ENCODE assay signal across 12 cellular contexts in the genomic region with DNA sequence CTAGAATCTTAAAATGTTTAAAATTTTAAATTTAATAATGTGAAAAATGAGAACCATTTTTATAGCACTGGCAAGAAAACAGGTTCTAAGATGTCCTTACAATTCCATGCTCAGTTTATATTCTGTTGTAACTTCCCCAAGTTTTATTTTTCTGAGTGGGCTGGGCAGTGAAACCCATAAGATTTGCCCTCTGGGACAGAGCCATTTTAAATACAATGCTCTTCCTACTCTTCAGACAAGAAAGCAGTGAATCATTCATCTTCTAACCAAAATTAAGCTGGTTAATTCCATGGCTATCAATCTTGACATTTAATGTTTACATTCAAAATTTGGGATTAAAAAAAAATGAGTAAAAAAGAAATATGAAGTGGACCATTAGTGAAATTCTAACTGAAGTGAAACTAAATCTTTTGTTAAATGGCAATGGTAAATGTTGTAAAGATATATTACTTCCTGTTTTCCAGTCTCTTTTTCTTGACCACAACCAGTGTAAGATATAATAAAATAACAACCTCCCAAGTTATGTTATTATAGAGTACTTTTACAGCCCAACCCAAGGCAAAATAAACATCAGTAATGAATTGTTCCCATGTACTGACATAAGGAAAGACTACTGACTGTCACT. TPM values are rescaled to one million over a fixed set of nuclear protein-coding genes. Genes with fewer than 3 reads are reported as not detected.
DNase-seq lines count a peak whose midpoint lies in the region; ATAC-seq, FAIRE-seq and TF ChIP-seq lines count a peak whose summit lies in the region.
"Had no signal": no experiment of that assay in that cellular context is flagged by ENCODE, and none has a peak within 500 bp of the region (broad histone marks: within the 10 kb centered on the region; RNA-seq: fewer than 3 reads in every experiment).

No MANE protein-coding gene starts in this region.

- H3K27ac Mint-ChIP-seq in type B pancreatic cell, result peak overlapping the region; percentile 64
- H3K27ac Mint-ChIP-seq: stimulated activated naive B cell treated with anti-CD40 and anti-IgM and Interleukin-4, amounts not matched to agents 10 μg/mL and 1 μg/mL and 100 μg/mL, for 72 hours had no signal

- no peaks in the 10 kb centered on the region for H3K9me3 Mint-ChIP-seq in type B pancreatic cell

- peaks cover 28% of the 10 kb centered on the region for H3K4me1 Mint-ChIP-seq in type B pancreatic cell (ENCODE audit: unreplicated experiment)

- no peaks in the 10 kb centered on the region for H4K20me1 ChIP-seq in mammary epithelial cell (ENCODE audit: insufficient read depth, low read length)

- no peaks in the 10 kb centered on the region for H3K79me2 ChIP-seq in mammary epithelial cell (ENCODE audit: insufficient read depth, low read length)

- H3K4me3 ChIP-seq in mammary epithelial cell (replicated peaks in 1 of 3; ENCODE audit: insufficient read depth in 1 of 3, low read depth in 2 of 3, low read length in 3 of 3) (no peak overlapping the region), small intestine (ENCODE audit: low read depth in 1 of 2, low read length in 2 of 2) (no peak overlapping the region)
- H3K4me3 ChIP-seq: SJSA1 had no signal

- no peak overlapping the region for H3K9ac ChIP-seq in mammary epithelial cell (ENCODE audit: insufficient read depth, low read length)

- no peak overlapping the region for H2AFZ ChIP-seq in mammary epithelial cell (ENCODE audit: low read depth, low read length)

- H3K27me3 Mint-ChIP-seq in type B pancreatic cell, result peaks cover 3% of the 10 kb centered on the region

- TSS peak; percentile 41 for BruUV-seq in mammary epithelial cell (replicated peaks; lab: Mats Ljungman, UMichigan)

- CTCF ChIA-PET in mammary epithelial cell (lab: Charles Lee; ENCODE audit: low non-redundant PET), result no interaction called here

- DNase-seq in NCI-H510A treated with DMSO at 0.1 percent for 48 hours (lab: John Stamatoyannopoulos, UW) (peak; percentile 1), NCI-H510A (lab: John Stamatoyannopoulos, UW) (no peak), mammary epithelial cell (peak; percentile 49), type B pancreatic cell (ENCODE audit: extremely low spot score, unreplicated experiment) (no peak), DMS 273 treated with DMSO at 0.1 percent for 48 hours (lab: John Stamatoyannopoulos, UW) (no peak), NCI-H748 treated with DMSO at 0.1 percent for 48 hours (lab: John Stamatoyannopoulos, UW) (no peak), small intestine (no peak)
- DNase-seq: activated effector memory CD4-positive, alpha-beta T cell treated with anti-CD3 and anti-CD28 coated beads, Interleukin-2, amount 50 U/mL, for 16 hours; Karpas-422; stimulated activated naive B cell treated with anti-CD40 and anti-IgM and Interleukin-4, amounts not matched to agents 10 μg/mL and 1 μg/mL and 100 μg/mL, for 72 hours had no signal

- peak overlapping the region; percentile 15 for H3K4me3 Mint-ChIP-seq in type B pancreatic cell
- H3K4me3 Mint-ChIP-seq: stimulated activated naive B cell treated with anti-CD40 and anti-IgM and Interleukin-4, amounts not matched to agents 10 μg/mL and 1 μg/mL and 100 μg/mL, for 72 hours had no signal

- ATAC-seq in HG03442 (IDR thresholded peaks at IDR 0.05; ENCODE audit: unreplicated experiment), result peak; percentile 18

- H3K27me3 ChIP-seq in mammary epithelial cell (ENCODE audit: insufficient read depth, low read length), result no peaks in the 10 kb centered on the region
- no peaks in the 10 kb centered on the region for H3K27me3 ChIP-seq in small intestine (ENCODE audit: control insufficient read depth in 2 of 2, insufficient read depth in 2 of 2, low read length in 2 of 2)
- H3K27me3 ChIP-seq: SJSA1 had no signal

- no peak for FAIRE-seq in small intestine (lab: Jason Lieb, UNC)

- in situ Hi-C loops in mammary epithelial cell (cut with MboI; ENCODE audit: low sequenced_read_pairs in 2 of 2), result no loop called here

- TF ChIP-seq CTCF in mammary epithelial cell (conservative IDR thresholded peaks at IDR 0.05 in 1 of 2, IDR thresholded peaks at IDR 0.05 in 1 of 2; ENCODE audit: extremely low read depth in 1 of 2, insufficient read depth in 1 of 2, low read depth in 1 of 2, low read length in 2 of 2) (no peak), type B pancreatic cell (conservative IDR thresholded peaks at IDR 0.05) (no peak)

- H3K36me3 ChIP-seq in mammary epithelial cell (ENCODE audit: insufficient read depth, low read length) (no peaks in the 10 kb centered on the region), small intestine (ENCODE audit: control insufficient read depth in 2 of 2, insufficient read depth in 2 of 2, low read length in 2 of 2) (no peaks in the 10 kb centered on the region)
- H3K36me3 ChIP-seq: SJSA1 had no signal

- no peaks in the 10 kb centered on the region for H3K36me3 Mint-ChIP-seq in type B pancreatic cell
- H3K36me3 Mint-ChIP-seq: stimulated activated naive B cell treated with anti-CD40 and anti-IgM and Interleukin-4, amounts not matched to agents 10 μg/mL and 1 μg/mL and 100 μg/mL, for 72 hours had no signal

- H3K4me1 ChIP-seq in mammary epithelial cell (ENCODE audit: insufficient read depth, low read length), result peaks cover 23% of the 10 kb centered on the region
- no peaks in the 10 kb centered on the region for H3K4me1 ChIP-seq in small intestine (ENCODE audit: control insufficient read depth in 2 of 2, insufficient read depth in 1 of 2, low read depth in 1 of 2, low read length in 1 of 2)

- H3K9me3 ChIP-seq in mammary epithelial cell (replicated peaks; ENCODE audit: insufficient read depth, low read length) (no peaks in the 10 kb centered on the region), small intestine (ENCODE audit: control insufficient read depth, low read depth) (no peaks in the 10 kb centered on the region)
- H3K9me3 ChIP-seq: SJSA1 had no signal

- peak overlapping the region; percentile 76 for H3K27ac ChIP-seq in mammary epithelial cell (ENCODE audit: insufficient read depth, low read depth, low read length)
- H3K27ac ChIP-seq in small intestine (ENCODE audit: low read depth in 1 of 2, low read length in 1 of 2), result no peak overlapping the region
- H3K27ac ChIP-seq: SJSA1 had no signal

- dilution Hi-C loops in mammary epithelial cell (cut with HindIII; ENCODE audit: low sequenced_read_pairs), result no loop called here

- intact Hi-C loops in mammary epithelial cell (cut with micrococcal nuclease), result loop anchor here (5.0 kb wide), 1 partner anchor 35 kb away; the partner anchor contains the start of gene PTPN13

- H3K4me2 ChIP-seq in mammary epithelial cell (ENCODE audit: insufficient read depth, low read depth, low read length), result peak overlapping the region; percentile 54

RNA-seq across cellular contexts. Expression of gene PTPN13, which starts 37.2 kb away (rescaled TPM):
- total RNA-seq in mammary epithelial cell, result 10 to 100 TPM; 60.3 to 60.6 TPM
- 15.6 TPM for polyA plus RNA-seq in mammary epithelial cell
- 109 TPM for polyA minus RNA-seq in mammary epithelial cell
- 69.0 and 79.1 TPM in 2 replicates for total RNA-seq in type B pancreatic cell (ENCODE audit: low replicate concordance)
- polyA plus RNA-seq in small intestine, result under 1 TPM; 0.22 to 0.94 (median 0.27) TPM

Comparison
In these comparisons a context has a peak if more than half of its experiments do, and no peak if none do; other contexts are left out.
1. DNase-seq: peak in NCI-H510A treated with DMSO at 0.1 percent for 48 hours (single experiment) and mammary epithelial cell (single experiment); none in NCI-H510A (single experiment), type B pancreatic cell (single experiment), DMS 273 treated with DMSO at 0.1 percent for 48 hours (single experiment), NCI-H748 treated with DMSO at 0.1 percent for 48 hours (single experiment) and small intestine (single experiment).